ENCODE assay signal across 18 cellular contexts in genomic region chr1:51679435-51679834, GRCh38.
DNase-seq lines count a peak whose midpoint lies in the region; ATAC-seq and TF ChIP-seq lines count a peak whose summit lies in the region.
"Had no signal": no experiment of that assay in that cellular context is flagged by ENCODE, and none has a peak within 500 bp of the region (broad histone marks: within the 10 kb centered on the region; RNA-seq: fewer than 3 reads in every experiment).

No MANE protein-coding gene starts in this region.

- H3K9me3 Mint-ChIP-seq in activated naive CD4-positive, alpha-beta T cell treated with anti-CD3 and anti-CD28 coated beads, Interleukin-2, amount 50 U/mL, for 72 hours: no peaks in the 10 kb centered on the region
- H3K9me3 Mint-ChIP-seq: neural crest cell, WTC11 had no signal

- H3K4me1 ChIP-seq in RWPE2 (ENCODE audit: insufficient read depth, poor library complexity, severe bottlenecking): peaks cover 14% of the 10 kb centered on the region
- H3K4me1 ChIP-seq in tibial nerve: peaks cover 0 to 13% (median 0%) of the 10 kb centered on the region in 4 donors

- H3K36me3 ChIP-seq in RWPE2 (ENCODE audit: low read depth): no peaks in the 10 kb centered on the region
- no peaks in the 10 kb centered on the region for H3K36me3 ChIP-seq in tibial nerve
- H3K36me3 ChIP-seq: MG63 had no signal

- no peaks in the 10 kb centered on the region for H3K36me3 Mint-ChIP-seq in activated naive CD4-positive, alpha-beta T cell treated with anti-CD3 and anti-CD28 coated beads, Interleukin-2, amount 50 U/mL, for 72 hours
- H3K36me3 Mint-ChIP-seq: WTC11 had no signal

- no peak for TF ChIP-seq EP300 in tibial nerve (IDR thresholded peaks at IDR 0.05)

- H3K27me3 ChIP-seq in RWPE2 (ENCODE audit: insufficient read depth, poor library complexity, severe bottlenecking): no peaks in the 10 kb centered on the region
- H3K27me3 ChIP-seq in tibial nerve: no peaks in the 10 kb centered on the region
- H3K27me3 ChIP-seq: MG63 had no signal

- TF ChIP-seq POLR2A in tibial nerve (IDR thresholded peaks at IDR 0.05): no peak

- TF ChIP-seq CTCF in RWPE2 (IDR thresholded peaks at IDR 0.05; ENCODE audit: poor library complexity, severe bottlenecking): no peak
- TF ChIP-seq CTCF in tibial nerve (IDR thresholded peaks at IDR 0.05): no peak

- no peaks in the 10 kb centered on the region for H3K9me3 ChIP-seq in RWPE2 (ENCODE audit: severe bottlenecking)
- H3K9me3 ChIP-seq in tibial nerve: no peaks in the 10 kb centered on the region
- H3K9me3 ChIP-seq: MG63 had no signal

- ATAC-seq in activated naive CD4-positive, alpha-beta T cell treated with anti-CD3 and anti-CD28 coated beads, Interleukin-2, amount 50 U/mL, for 72 hours: peak; percentile 94 to 100
- ATAC-seq in HG02938 (IDR thresholded peaks at IDR 0.05; ENCODE audit: unreplicated experiment) (peak; percentile 47), RWPE2 (ENCODE audit: low read depth) (peak; percentile 94)
- ATAC-seq in stimulated activated naive CD8-positive, alpha-beta T cell treated with anti-CD3 and anti-CD28 coated beads, Interleukin-15, Interleukin-2, amounts not matched to agents 100 U/mL and 50 U/mL, for 24 hours: peak; percentile 98
- ATAC-seq: WTC11 had no signal

- no peak overlapping the region for H3K27ac Mint-ChIP-seq in activated naive CD4-positive, alpha-beta T cell treated with anti-CD3 and anti-CD28 coated beads, Interleukin-2, amount 50 U/mL, for 72 hours
- H3K27ac Mint-ChIP-seq: WTC11 had no signal

- H3K4me3 ChIP-seq in RWPE2 (ENCODE audit: severe bottlenecking) (no peak overlapping the region), tibial nerve (no peak overlapping the region)
- H3K4me3 ChIP-seq: MG63, smooth muscle cell had no signal

- H3K27ac ChIP-seq in RWPE2 (ENCODE audit: poor library complexity, severe bottlenecking) (no peak overlapping the region), tibial nerve (peak overlapping the region in 1 of 4 donors; percentile 5)

- no peak for DNase-seq in activated naive CD4-positive, alpha-beta T cell treated with anti-CD3 and anti-CD28 coated beads, Interleukin-2, amount 50 U/mL, for 72 hours (ENCODE audit: low spot score in 2 of 2)
- no peak for DNase-seq in activated naive CD4-positive, alpha-beta T cell (lab: John Stamatoyannopoulos, UW)
- DNase-seq in RWPE2 (ENCODE audit: low spot score) (no peak), ureter (ENCODE audit: low spot score) (no peak), anterior cingulate cortex (lab: John Stamatoyannopoulos, UW) (no peak), tibial nerve (ENCODE audit: low spot score in 2 of 2) (no peak)
- no peak for DNase-seq in stimulated activated naive CD8-positive, alpha-beta T cell treated with anti-CD3 and anti-CD28 coated beads, Interleukin-15, Interleukin-2, amounts not matched to agents 100 U/mL and 50 U/mL, for 24 hours
- DNase-seq: activated effector memory CD4-positive, alpha-beta T cell treated with Interleukin-2 at 50 U/mL for 16 hours; AML-193; foreskin melanocyte; GOT3; left ventricle myocardium superior; MG63; NCI-H774 had no signal

Comparison
In these comparisons a context has a peak if more than half of its experiments do, and no peak if none do; other contexts are left out.
1. ATAC-seq: peak in every context shown above with its lines; median percentile 98 in stimulated activated naive CD8-positive, alpha-beta T cell treated with anti-CD3 and anti-CD28 coated beads, Interleukin-15, Interleukin-2, amounts not matched to agents 100 U/mL and 50 U/mL, for 24 hours; 97 in activated naive CD4-positive, alpha-beta T cell treated with anti-CD3 and anti-CD28 coated beads, Interleukin-2, amount 50 U/mL, for 72 hours; 94 in RWPE2; 47 in HG02938.